In the genomic region with DNA sequence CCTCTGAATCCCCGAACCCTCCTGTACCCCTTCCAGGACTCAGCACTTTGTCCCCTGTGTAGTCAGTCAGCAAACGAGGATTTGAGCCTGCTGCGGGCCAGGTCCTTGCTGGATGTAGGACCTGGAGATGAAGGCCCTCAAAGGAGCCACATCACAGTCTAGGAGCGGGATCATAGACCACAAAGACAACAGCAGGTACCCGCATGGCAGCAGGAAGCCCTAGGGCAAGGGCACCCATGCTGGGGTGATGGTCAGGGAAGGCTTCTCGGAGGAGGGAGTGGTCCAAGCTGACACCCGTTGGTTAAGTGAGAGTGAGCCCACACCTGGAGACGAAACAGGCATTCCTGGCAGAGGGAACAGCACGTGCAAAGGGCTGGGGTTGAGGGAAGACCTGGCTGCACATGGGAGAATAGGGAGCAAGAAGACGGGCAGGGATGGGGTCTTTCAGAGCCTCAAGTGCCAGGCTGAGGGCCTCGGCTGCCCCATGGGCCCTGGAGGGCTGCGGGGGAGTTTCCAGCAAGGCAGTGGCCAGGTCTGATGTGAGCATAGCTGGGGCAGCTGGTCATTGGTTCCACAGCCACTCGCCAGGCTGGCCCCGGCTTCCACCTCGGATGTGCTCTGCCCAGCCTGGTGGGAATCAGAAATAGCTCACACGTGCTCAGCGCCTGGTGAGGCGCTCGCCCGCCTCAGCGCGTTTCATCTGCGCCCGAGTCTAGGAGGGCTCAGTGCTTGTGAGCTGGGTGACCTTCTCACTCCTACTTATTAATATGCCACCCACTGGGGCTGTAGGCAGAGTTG, we compare ENCODE assay signal across 20 cellular contexts.
"Had no signal": no experiment of that assay in that cellular context is flagged by ENCODE, and none has a peak within 500 bp of the region (broad histone marks: within the 10 kb centered on the region; RNA-seq: fewer than 3 reads in every experiment).

No MANE protein-coding gene starts in this region.

- H3K27me3 ChIP-seq: ovary, upper lobe of right lung had no signal

- H3K9me3 ChIP-seq: ovary, upper lobe of right lung had no signal

- ATAC-seq: activated CD4-positive, alpha-beta T cell treated with anti-CD3 and anti-CD28 coated beads for 36 hours; natural killer cell; right cardiac atrium; upper lobe of right lung had no signal

- H3K4me3 Mint-ChIP-seq: activated B cell treated with CpG ODN at 0.5 μM for 24 hours; activated CD4-positive, alpha-beta T cell treated with anti-CD3 and anti-CD28 coated beads for 36 hours; activated naive CD4-positive, alpha-beta T cell treated with anti-CD3 and anti-CD28 coated beads for 36 hours; activated naive CD8-positive, alpha-beta T cell treated with anti-CD3 and anti-CD28 coated beads, Interleukin-2, amount 10 ng/mL, durations not matched to agents 7 days and 5 days; natural killer cell had no signal

- H3K4me3 ChIP-seq: left ventricle myocardium inferior, ovary, upper lobe of right lung had no signal

- H3K4me1 Mint-ChIP-seq: activated B cell treated with CpG ODN at 0.5 μM for 24 hours; activated CD4-positive, alpha-beta T cell treated with anti-CD3 and anti-CD28 coated beads for 36 hours; activated naive CD8-positive, alpha-beta T cell treated with anti-CD3 and anti-CD28 coated beads, Interleukin-2, amount 10 ng/mL, durations not matched to agents 7 days and 5 days; natural killer cell had no signal

- H3K4me1 ChIP-seq: left ventricle myocardium inferior, upper lobe of right lung had no signal

- H3K27ac Mint-ChIP-seq: activated B cell treated with CpG ODN at 0.5 μM for 24 hours; activated CD4-positive, alpha-beta T cell treated with anti-CD3 and anti-CD28 coated beads for 36 hours; activated naive CD4-positive, alpha-beta T cell treated with anti-CD3 and anti-CD28 coated beads for 36 hours; activated naive CD8-positive, alpha-beta T cell treated with anti-CD3 and anti-CD28 coated beads, Interleukin-2, amount 10 ng/mL, durations not matched to agents 7 days and 5 days; natural killer cell had no signal

- H3K36me3 ChIP-seq: left ventricle myocardium inferior, ovary, upper lobe of right lung had no signal

- H3K27ac ChIP-seq: left ventricle myocardium inferior, ovary, upper lobe of right lung had no signal

- H3K36me3 Mint-ChIP-seq: activated naive CD8-positive, alpha-beta T cell treated with anti-CD3 and anti-CD28 coated beads, Interleukin-2, amount 10 ng/mL, durations not matched to agents 7 days and 5 days; natural killer cell had no signal

- DNase-seq: activated B cell treated with CpG ODN at 0.5 μM for 24 hours; activated CD4-positive, alpha-beta T cell treated with anti-CD3 and anti-CD28 coated beads for 36 hours; activated CD4-positive, alpha-beta T cell treated with anti-CD3 and anti-CD28 coated beads, Interleukin-2, amount 50 U/mL, for 48 hours; activated naive CD4-positive, alpha-beta T cell treated with anti-CD3 and anti-CD28 coated beads for 36 hours; activated naive CD8-positive, alpha-beta T cell treated with anti-CD3 and anti-CD28 coated beads, Interleukin-2, amount 10 ng/mL, durations not matched to agents 7 days and 5 days; activated T-cell treated with anti-CD3 and anti-CD28 coated beads, Interleukin-2, amount 50 U/mL, for 48 hours; amniotic stem cell; cerebellar nuclear complex; cortex of kidney; erythroblast; foreskin melanocyte; hippocampal formation; left ventricle myocardium inferior; midbrain; natural killer cell; ovary; stimulated activated CD4-positive, alpha-beta T cell treated with anti-CD3 and anti-CD28 coated beads, Interleukin-4, amount 100 ng/mL, for 24 hours; stimulated activated naive CD4-positive, alpha-beta T cell treated with Interleukin-2 at 50 U/mL for 16 hours; upper lobe of right lung had no signal
